ENCODE assay signal across 9 cellular contexts in the genomic region with DNA sequence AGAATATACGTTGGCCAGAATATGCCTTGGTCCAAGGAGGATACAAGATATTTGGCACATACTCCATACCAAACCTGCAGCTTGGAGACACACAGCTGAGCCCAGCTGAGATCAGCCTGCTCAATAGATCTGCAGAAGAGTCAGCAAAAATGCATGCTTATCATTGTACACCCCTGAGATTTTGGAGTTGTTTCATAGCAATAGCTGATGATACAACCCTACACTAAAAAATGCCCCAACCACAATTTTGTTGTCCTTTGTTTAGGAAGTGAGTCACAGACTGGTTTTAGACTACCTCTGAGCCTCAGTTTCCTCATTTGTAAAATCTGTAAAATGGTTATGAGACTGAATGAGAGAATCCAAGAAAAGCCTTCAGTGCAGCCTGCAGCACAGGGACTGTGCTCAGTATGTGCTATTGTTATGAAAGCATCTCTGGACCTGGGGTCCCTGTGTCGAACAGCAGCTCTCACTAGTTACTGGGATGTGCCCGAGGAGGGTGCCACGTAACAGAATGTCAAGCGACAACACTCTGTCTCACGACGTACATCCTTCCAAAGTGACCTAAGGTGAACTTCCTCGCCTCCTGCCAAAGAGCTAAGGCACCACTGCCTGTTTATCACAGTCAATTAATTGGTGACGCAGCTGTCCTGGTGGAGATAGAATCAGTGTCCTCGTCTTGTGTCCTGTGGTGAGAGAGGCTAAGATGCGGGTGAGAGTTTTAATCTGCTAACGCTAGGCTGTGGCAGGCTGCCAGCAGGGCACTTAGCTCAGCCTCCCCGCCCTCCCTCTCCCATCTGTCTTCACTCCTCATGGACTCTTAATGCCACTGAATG. TPM values are rescaled to one million over a fixed set of nuclear protein-coding genes. Genes with fewer than 3 reads are reported as not detected.
DNase-seq lines count a peak whose midpoint lies in the region; ATAC-seq, FAIRE-seq and TF ChIP-seq lines count a peak whose summit lies in the region.
"Had no signal": no experiment of that assay in that cellular context is flagged by ENCODE, and none has a peak within 500 bp of the region (broad histone marks: within the 10 kb centered on the region; RNA-seq: fewer than 3 reads in every experiment).

No MANE protein-coding gene starts in this region.

- H3F3A ChIP-seq in GM23248 (ENCODE audit: insufficient read depth) = peaks cover 21% of the 10 kb centered on the region

- DNase-seq in GM23248 (peak; percentile 80), NCI-H510A (lab: John Stamatoyannopoulos, UW) (peak; percentile 59), fibroblast of lung (ENCODE audit: low read depth in 2 of 2) (peak; percentile 47 to 64), sigmoid colon (peak; percentile 80), H54 (ENCODE audit: insufficient read length, low spot score) (no peak), NOMO-1 (lab: John Stamatoyannopoulos, UW; ENCODE audit: unreplicated experiment in 2 of 2) (no peak)
- no peak for DNase-seq in effector memory CD4-positive, alpha-beta T cell

- TF ChIP-seq EP300 in sigmoid colon (IDR thresholded peaks at IDR 0.05) = no peak

- intact Hi-C loops in sigmoid colon (cut with DNase I) = no loop called here

- H3K9ac ChIP-seq in GM23248 = peak overlapping the region; percentile 36; the same call in 1 of the 2 replicates
- H3K9ac ChIP-seq in fibroblast of lung (ENCODE audit: insufficient read depth, low read length) = no peak overlapping the region

- 12 to 13% methylated on average over 12 to 13 of the region's 13 CpGs for WGBS in GM23248 (ENCODE audit: low coverage in 1 of 2, low lambda C conversion rate in 2 of 2, missing lambda C conversion rate in 2 of 2), 2 experiments
- WGBS in sigmoid colon, 2 donors = 64 to 73% methylated on average over 13 of the region's 13 CpGs

- H3K4me2 ChIP-seq in GM23248 (ENCODE audit: unreplicated experiment) = peak overlapping the region; percentile 69
- peak overlapping the region; percentile 58 for H3K4me2 ChIP-seq in fibroblast of lung (ENCODE audit: extremely low read depth, insufficient read depth, low read length)

- no peaks in the 10 kb centered on the region for H3K9me3 ChIP-seq in GM23248 (ENCODE audit: low read depth)
- no peaks in the 10 kb centered on the region for H3K9me3 ChIP-seq in fibroblast of lung (ENCODE audit: control insufficient read depth, insufficient read depth, low read depth, low read length)
- no peaks in the 10 kb centered on the region for H3K9me3 ChIP-seq in sigmoid colon
- H3K9me3 ChIP-seq in effector memory CD4-positive, alpha-beta T cell (ENCODE audit: control insufficient read depth, low read length) = no peaks in the 10 kb centered on the region

- no peaks in the 10 kb centered on the region for H3K9me2 ChIP-seq in GM23248 (ENCODE audit: insufficient read depth)

- in situ Hi-C loops in GM23248 (cut with MboI) = no loop called here

- H3K4me1 ChIP-seq in GM23248 (ENCODE audit: insufficient read depth) (peaks cover 21% of the 10 kb centered on the region), fibroblast of lung (ENCODE audit: control insufficient read depth, extremely low read depth, insufficient read depth, low read length) (peaks cover 8% of the 10 kb centered on the region), sigmoid colon (peaks cover 0 to 22% (median 19%) of the 10 kb centered on the region in 4 donors)
- H3K4me1 ChIP-seq in effector memory CD4-positive, alpha-beta T cell (ENCODE audit: control insufficient read depth, insufficient read depth, low read length, poor library complexity, severe bottlenecking) = no peaks in the 10 kb centered on the region

- TF ChIP-seq CTCF in fibroblast of lung (conservative IDR thresholded peaks at IDR 0.05 in 1 of 2, IDR thresholded peaks at IDR 0.05 in 1 of 2; ENCODE audit: low read depth in 1 of 2, low read length in 2 of 2) (no peak), sigmoid colon (IDR thresholded peaks at IDR 0.05) (no peak)

- H3K27ac ChIP-seq in GM23248 (peak overlapping the region; percentile 25), fibroblast of lung (ENCODE audit: insufficient read depth, low read length) (no peak overlapping the region), sigmoid colon (peak overlapping the region; percentile 48 to 64 (median 58))
- H3K27ac ChIP-seq in effector memory CD4-positive, alpha-beta T cell (ENCODE audit: insufficient read depth, low read length, poor library complexity, severe bottlenecking) = no peak overlapping the region

- TF ChIP-seq POLR2A in sigmoid colon (IDR thresholded peaks at IDR 0.05) (no peak), H54 (IDR thresholded peaks at IDR 0.05; ENCODE audit: low read depth, low read length) (no peak)

- H4K20me1 ChIP-seq in GM23248 (ENCODE audit: insufficient read depth) (no peaks in the 10 kb centered on the region), fibroblast of lung (ENCODE audit: control insufficient read depth, extremely low read depth, insufficient read depth, low read length) (no peaks in the 10 kb centered on the region)

- H2AFZ ChIP-seq in GM23248 (peak overlapping the region; percentile 50), fibroblast of lung (ENCODE audit: low read length) (peak overlapping the region; percentile 62)

- no peaks in the 10 kb centered on the region for H3K27me3 ChIP-seq in GM23248 (replicated peaks; ENCODE audit: insufficient read depth)
- H3K27me3 ChIP-seq in fibroblast of lung (ENCODE audit: control insufficient read depth, insufficient read depth, low read length) = no peaks in the 10 kb centered on the region
- no peaks in the 10 kb centered on the region for H3K27me3 ChIP-seq in sigmoid colon
- no peaks in the 10 kb centered on the region for H3K27me3 ChIP-seq in effector memory CD4-positive, alpha-beta T cell (replicated peaks; ENCODE audit: control insufficient read depth, insufficient read depth, low read length, poor library complexity, severe bottlenecking)

- H3K79me2 ChIP-seq in GM23248 (ENCODE audit: insufficient read depth) (no peaks in the 10 kb centered on the region), fibroblast of lung (ENCODE audit: control insufficient read depth, insufficient read depth, low read length) (no peaks in the 10 kb centered on the region)

- H3K36me3 ChIP-seq in GM23248 (ENCODE audit: low read depth) = no peaks in the 10 kb centered on the region
- H3K36me3 ChIP-seq in fibroblast of lung (ENCODE audit: control insufficient read depth, insufficient read depth, low read length) = no peaks in the 10 kb centered on the region
- H3K36me3 ChIP-seq in sigmoid colon = no peaks in the 10 kb centered on the region
- peaks cover 14% of the 10 kb centered on the region for H3K36me3 ChIP-seq in effector memory CD4-positive, alpha-beta T cell (ENCODE audit: control insufficient read depth, insufficient read depth, low read length)

- no peak for FAIRE-seq in H54 (lab: Jason Lieb, UNC)

- no peak for ATAC-seq in GM18867 (IDR thresholded peaks at IDR 0.05; ENCODE audit: unreplicated experiment)

- H3K4me3 ChIP-seq in GM23248 (peak overlapping the region; percentile 28), fibroblast of lung (replicated peaks in 1 of 4; ENCODE audit: control extremely low read depth in 1 of 4, insufficient read depth in 1 of 4, low read depth in 3 of 4, low read length in 4 of 4) (no peak overlapping the region), sigmoid colon (peak overlapping the region in 1 of 4 donors; percentile 24)
- H3K4me3 ChIP-seq in effector memory CD4-positive, alpha-beta T cell (ENCODE audit: insufficient read depth, low read depth, low read length, poor library complexity, severe bottlenecking) = no peak overlapping the region

RNA-seq across cellular contexts. Expression of a gene that starts 18.2 kb away (rescaled TPM):
- 1.6 and 5.7 TPM in 2 replicates for total RNA-seq in GM23248 (2014; rRNA removed; shearing (Covaris generic))
- polyA plus RNA-seq in GM23248 (2016; fragmentation: Nextera tagmentation; extraction: Ambion mirVana) (13.3 and 15.2 TPM in 2 replicates), fibroblast of lung (3.6 and 5.7 TPM in 2 replicates), sigmoid colon (10 to 100 TPM in 2 of 3 donors, 1 to 10 TPM in 1; 7.4 to 23.4 (median 16.2) TPM)
- total RNA-seq in fibroblast of lung (4.1 and 6.1 TPM in 2 replicates), sigmoid colon (10 to 100 TPM; 11.4 to 26.9 (median 14.9) TPM)
- 5.9 and 7.1 TPM in 2 replicates for polyA plus RNA-seq in fibroblast of lung (2012)
- not detected in 2 replicates for polyA minus RNA-seq in fibroblast of lung (ENCODE audit: low replicate concordance)

RNA-seq across cellular contexts. Expression of a gene that starts 59.2 kb away (rescaled TPM):
- not detected in 2 replicates for total RNA-seq in GM23248 (2014; rRNA removed; shearing (Covaris generic))
- not detected in 2 replicates for polyA plus RNA-seq in GM23248 (2016; fragmentation: Nextera tagmentation; extraction: Ambion mirVana)
- total RNA-seq in fibroblast of lung = not detected in 2 replicates
- not detected in 2 replicates for polyA plus RNA-seq in fibroblast of lung
- polyA plus RNA-seq in fibroblast of lung (2012) = not detected in 2 replicates
- not detected in 2 replicates for polyA minus RNA-seq in fibroblast of lung (ENCODE audit: low replicate concordance)
- total RNA-seq in sigmoid colon = under 1 TPM in 1 of 4 donors, not detected in 3; under 0.01 TPM
- polyA plus RNA-seq in sigmoid colon = under 1 TPM in 1 of 3 donors, not detected in 2; 0.28 TPM
- total RNA-seq: epithelial cell of proximal tubule had no signal

Comparison
In these comparisons a context has a peak if more than half of its experiments do, and no peak if none do; other contexts are left out.
1. DNase-seq: peak in GM23248 (single experiment), NCI-H510A (single experiment), fibroblast of lung (2 of 2) and sigmoid colon (single experiment); none in H54 (single experiment), effector memory CD4-positive, alpha-beta T cell (0 of 3) and NOMO-1 (0 of 2).
2. H3K27ac ChIP-seq: peak in GM23248 (single experiment) and sigmoid colon (4 of 4); none in fibroblast of lung (single experiment) and effector memory CD4-positive, alpha-beta T cell (single experiment).